ENCODE assay signal across 8 cellular contexts in genomic region chr18:31942999-31943894, GRCh38.
DNase-seq lines count a peak whose midpoint lies in the region; ATAC-seq and TF ChIP-seq lines count a peak whose summit lies in the region.

Gene TRAPPC8 (minus strand): TSS chr18:31943128. CDS start chr18:31942764, 364 bp downstream.

- peaks cover 42% of the 10 kb centered on the region for H3K4me1 Mint-ChIP-seq in central memory CD8-positive, alpha-beta T cell

- H3K4me3 ChIP-seq in AG10803 (ENCODE audit: low read length), result peak within 1 kb of the TSS; percentile 90

- DNase-seq in AG10803 (ENCODE audit: low read depth) (peak; percentile 98), NCI-H345 treated with DMSO at 0.1 percent for 48 hours (lab: John Stamatoyannopoulos, UW; ENCODE audit: unreplicated experiment) (peak; percentile 88), islet precursor cell (peak; percentile 99)
- DNase-seq in activated CD4-positive, CD25-positive, alpha-beta regulatory T cell treated with anti-CD3 and anti-CD28 coated beads, Interleukin-2, amount 50 U/mL, for 16 hours (ENCODE audit: low read depth, low spot score), result peak; percentile 83
- DNase-seq in central memory CD8-positive, alpha-beta T cell (ENCODE audit: low spot score in 2 of 2), result peak; percentile 81 to 87
- DNase-seq in stimulated activated CD4-positive, alpha-beta T cell treated with anti-CD3 and anti-CD28 coated beads, Interleukin-12 subunit alpha, Interleukin-12 subunit beta, amount 100 ng/mL, for 48 hours (ENCODE audit: low read depth in 2 of 3, low spot score in 1 of 3), result peak; percentile 78 to 88 (median 83)

- no peaks in the 10 kb centered on the region for H3K9me3 Mint-ChIP-seq in central memory CD8-positive, alpha-beta T cell

- no peak for TF ChIP-seq CTCF in AG10803 (conservative IDR thresholded peaks at IDR 0.05; ENCODE audit: low read length)

- no peaks in the 10 kb centered on the region for H3K27me3 Mint-ChIP-seq in central memory CD8-positive, alpha-beta T cell

- H3K27ac Mint-ChIP-seq in central memory CD8-positive, alpha-beta T cell (ENCODE audit: low read depth), result peak within 1 kb of the TSS; percentile 98

- ATAC-seq in GM19023 (IDR thresholded peaks at IDR 0.05; ENCODE audit: unreplicated experiment) (peak; percentile 85), HG03280 (IDR thresholded peaks at IDR 0.05; ENCODE audit: unreplicated experiment) (peak; percentile 83)
- ATAC-seq in central memory CD8-positive, alpha-beta T cell (replicated peaks; ENCODE audit: extremely low read depth, poor library complexity, severe bottlenecking), result peak; percentile 89

- peak within 1 kb of the TSS; percentile 91 for H3K4me3 Mint-ChIP-seq in central memory CD8-positive, alpha-beta T cell

- H3K36me3 Mint-ChIP-seq in central memory CD8-positive, alpha-beta T cell (ENCODE audit: insufficient read depth), result peaks cover 9% of the 10 kb centered on the region

Comparison
In these comparisons a context has a peak if more than half of its experiments do, and no peak if none do; other contexts are left out.
1. Peak in every context shown above with its lines: DNase-seq, ATAC-seq and H3K4me3 ChIP-seq.